23 cellular contexts compared by ENCODE assay signal in genomic region chr18:65922103-65922502, GRCh38.
"Had no signal": no experiment of that assay in that cellular context is flagged by ENCODE, and none has a peak within 500 bp of the region (broad histone marks: within the 10 kb centered on the region; RNA-seq: fewer than 3 reads in every experiment).

No MANE protein-coding gene starts in this region.

- H3K4me3 ChIP-seq: stomach, suprapubic skin, testis, thoracic aorta, thyroid gland, tibial artery, tibial nerve, upper lobe of left lung, upper lobe of right lung, uterus, vagina had no signal

- H3K27ac ChIP-seq: stomach, suprapubic skin, testis, thoracic aorta, thyroid gland, tibial artery, tibial nerve, upper lobe of left lung, upper lobe of right lung, uterus, vagina had no signal

- H3K4me1 ChIP-seq: stomach, suprapubic skin, testis, thyroid gland, tibial artery, tibial nerve, upper lobe of left lung, upper lobe of right lung, uterus, vagina had no signal

- H3K27me3 ChIP-seq: stomach, suprapubic skin, testis, thyroid gland, tibial artery, tibial nerve, upper lobe of left lung, upper lobe of right lung, uterus, vagina had no signal

- DNase-seq: stimulated activated CD4-positive, alpha-beta T cell treated with anti-CD3 and anti-CD28 coated beads, Interleukin-2, amount 100 ng/mL, for 48 hours; stimulated activated CD4-positive, alpha-beta T cell treated with anti-CD3 and anti-CD28 coated beads, Interleukin-4, amount 100 ng/mL, for 1 hour; stimulated activated CD4-positive, alpha-beta T cell treated with anti-CD3 and anti-CD28 coated beads, Interleukin-4, amount 100 ng/mL, for 24 hours; stimulated activated CD4-positive, alpha-beta T cell treated with anti-CD3 and anti-CD28 coated beads, Interleukin-4, amount 100 ng/mL, for 4 hours; stimulated activated CD8-positive, alpha-beta memory T cell treated with anti-CD3 and anti-CD28 coated beads, Interleukin-4, amount 100 ng/mL, for 48 hours; stimulated activated naive B cell treated with anti-CD40 and anti-IgM and Interleukin-4, amounts not matched to agents 10 μg/mL and 1 μg/mL and 100 μg/mL, for 72 hours; stimulated activated naive CD4-positive, alpha-beta T cell; stimulated activated naive CD4-positive, alpha-beta T cell treated with Interleukin-2 at 50 U/mL for 16 hours; stimulated activated naive CD8-positive, alpha-beta T cell treated with anti-CD3 and anti-CD28 coated beads, Interleukin-15, amount 100 ng/mL, for 72 hours; stimulated activated naive CD8-positive, alpha-beta T cell treated with anti-CD3 and anti-CD28 coated beads, Interleukin-15, Interleukin-2, amounts not matched to agents 100 U/mL and 50 U/mL, for 24 hours; stomach; substantia nigra; testis; thyroid gland; tibial artery; trophoblast cell; upper lobe of left lung; upper lobe of right lung; uterus had no signal

- H3K36me3 ChIP-seq: stomach, suprapubic skin, thoracic aorta, thyroid gland, tibial artery, tibial nerve, upper lobe of left lung, upper lobe of right lung, uterus, vagina had no signal

- H3K9me3 ChIP-seq: stomach, suprapubic skin, testis, thoracic aorta, thyroid gland, tibial artery, tibial nerve, upper lobe of left lung, upper lobe of right lung, uterus, vagina had no signal
